In the genomic region with DNA sequence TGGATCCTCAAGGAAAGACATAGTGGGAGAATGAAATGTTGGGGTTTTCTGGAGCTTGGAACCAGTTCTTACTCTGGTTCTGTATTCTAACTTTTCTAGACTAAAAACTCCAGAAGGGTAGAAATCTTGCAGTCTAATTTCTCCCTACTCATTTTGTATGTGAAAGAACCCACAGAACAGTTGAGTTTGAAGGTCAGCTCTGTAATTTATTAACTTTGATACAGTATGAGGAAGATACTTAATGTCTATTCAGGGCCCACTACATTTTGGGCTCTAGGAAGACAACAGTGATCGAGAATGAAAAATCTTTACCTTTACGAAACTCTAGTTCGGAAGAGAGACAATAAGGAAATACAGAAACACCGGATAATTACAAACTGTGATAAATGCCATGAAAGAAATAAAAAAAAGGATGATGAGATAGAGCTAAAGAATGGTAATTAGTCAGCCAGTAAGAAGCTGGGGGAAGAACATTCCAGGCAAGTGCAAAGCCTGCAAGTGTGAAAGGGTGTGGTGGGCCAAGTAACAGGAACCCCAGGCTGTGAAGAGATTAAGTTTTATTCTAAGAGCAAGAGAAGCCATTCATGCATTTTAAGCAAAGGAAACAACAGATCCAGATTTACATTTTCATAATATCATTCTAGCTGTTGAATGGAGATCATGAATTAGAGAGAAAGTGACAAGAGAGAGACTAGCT, we compare ENCODE assay signal across 21 cellular contexts.
DNase-seq lines count a peak whose midpoint lies in the region; ATAC-seq and TF ChIP-seq lines count a peak whose summit lies in the region.
"Had no signal": no experiment of that assay in that cellular context is flagged by ENCODE, and none has a peak within 500 bp of the region (broad histone marks: within the 10 kb centered on the region; RNA-seq: fewer than 3 reads in every experiment).

No MANE protein-coding gene starts in this region.

- no peak overlapping the region for H3K9ac ChIP-seq in SK-N-MC (ENCODE audit: insufficient read length)

- H3K4me1 ChIP-seq in right cardiac atrium (ENCODE audit: control insufficient read depth, insufficient read depth, low read length) = no peaks in the 10 kb centered on the region
- H3K4me1 ChIP-seq: esophagus muscularis mucosa had no signal

- DNase-seq in GM03348 (ENCODE audit: low spot score) (peak; percentile 23), SK-N-MC (ENCODE audit: low read depth, low spot score) (no peak), foreskin fibroblast (peak; percentile 16 to 23), retinal pigment epithelial cell (ENCODE audit: low read depth) (peak; percentile 70), NCI-H446 treated with DMSO at 0.1 percent for 48 hours (lab: John Stamatoyannopoulos, UW) (no peak), right cardiac atrium (no peak), NCI-H2029 (lab: John Stamatoyannopoulos, UW) (no peak)
- DNase-seq: activated CD8-positive, alpha-beta memory T cell treated with anti-CD3 and anti-CD28 coated beads, Interleukin-2, amount 50 U/mL, for 48 hours; activated effector memory CD4-positive, alpha-beta T cell treated with anti-CD3 and anti-CD28 coated beads, Interleukin-2, amount 50 U/mL, for 16 hours; amniotic stem cell; COR-L47; glutamatergic neuron; mucosa of descending colon; NCI-H1417; NCI-H526 treated with DMSO at 0.1 percent for 48 hours; SHP77; spleen; stimulated activated CD4-positive, alpha-beta T cell treated with anti-CD3 and anti-CD28 coated beads, Interleukin-4, amount 100 ng/mL, for 4 hours; trophoblast cell had no signal

- no peak overlapping the region for H3K4me3 ChIP-seq in SK-N-MC
- H3K4me3 ChIP-seq in foreskin fibroblast (ENCODE audit: low read depth in 1 of 2, low read length in 2 of 2) = no peak overlapping the region
- H3K4me3 ChIP-seq in retinal pigment epithelial cell (ENCODE audit: low read length) = no peak overlapping the region
- no peak overlapping the region for H3K4me3 ChIP-seq in right cardiac atrium (ENCODE audit: low read length)
- H3K4me3 ChIP-seq: esophagus muscularis mucosa, mucosa of descending colon, spleen had no signal

- 95% methylated on average over 4 of the region's 4 CpGs for whole genome bisulfite sequencing in right cardiac atrium

- no peak for ATAC-seq in activated T-helper 17 cell treated with anti-CD3 and anti-CD28 coated beads, Interleukin-2, amount 50 U/mL, for 72 hours (replicated peaks)
- no peak for ATAC-seq in right cardiac atrium

- H3K36me3 ChIP-seq in SK-N-MC (ENCODE audit: insufficient read depth, low read length) = no peaks in the 10 kb centered on the region
- H3K36me3 ChIP-seq: esophagus muscularis mucosa, spleen had no signal

- no peak overlapping the region for H3K27ac Mint-ChIP-seq in activated T-helper 17 cell treated with anti-CD3 and anti-CD28 coated beads, Interleukin-2, amount 50 U/mL, for 72 hours

- peaks cover 12% of the 10 kb centered on the region for H3K9me3 Mint-ChIP-seq in activated T-helper 17 cell treated with anti-CD3 and anti-CD28 coated beads, Interleukin-2, amount 50 U/mL, for 72 hours

- peak overlapping the region; percentile 10; the same call in 1 of the 2 replicates for H3K27ac ChIP-seq in SK-N-MC
- H3K27ac ChIP-seq in right cardiac atrium (ENCODE audit: low read length) = no peak overlapping the region
- H3K27ac ChIP-seq: esophagus muscularis mucosa had no signal

- intact Hi-C loops in right cardiac atrium (cut with DNase I) = no loop called here

- no peaks in the 10 kb centered on the region for H3K27me3 Mint-ChIP-seq in activated T-helper 17 cell treated with anti-CD3 and anti-CD28 coated beads, Interleukin-2, amount 50 U/mL, for 72 hours

- H3K9me3 ChIP-seq in SK-N-MC (ENCODE audit: low read depth, low read length) (no peaks in the 10 kb centered on the region), right cardiac atrium (ENCODE audit: control insufficient read depth, low read length) (no peaks in the 10 kb centered on the region)

- H3K4me1 Mint-ChIP-seq in activated T-helper 17 cell treated with anti-CD3 and anti-CD28 coated beads, Interleukin-2, amount 50 U/mL, for 72 hours = peaks cover 10% of the 10 kb centered on the region

- H3K36me3 Mint-ChIP-seq in activated T-helper 17 cell treated with anti-CD3 and anti-CD28 coated beads, Interleukin-2, amount 50 U/mL, for 72 hours (ENCODE audit: low read depth) = no peaks in the 10 kb centered on the region

- no peak overlapping the region for H3K4me3 Mint-ChIP-seq in activated T-helper 17 cell treated with anti-CD3 and anti-CD28 coated beads, Interleukin-2, amount 50 U/mL, for 72 hours

- no peaks in the 10 kb centered on the region for H3K27me3 ChIP-seq in right cardiac atrium (ENCODE audit: control insufficient read depth, insufficient read depth)
- H3K27me3 ChIP-seq: esophagus muscularis mucosa, spleen had no signal

- TF ChIP-seq CTCF in foreskin fibroblast (IDR thresholded peaks at IDR 0.05; ENCODE audit: low read depth, low read length) = no peak
- no peak for TF ChIP-seq CTCF in retinal pigment epithelial cell (conservative IDR thresholded peaks at IDR 0.05; ENCODE audit: low read depth, low read length)

Comparison
In these comparisons a context has a peak if more than half of its experiments do, and no peak if none do; other contexts are left out.
1. DNase-seq: peak in GM03348 (single experiment), foreskin fibroblast (2 of 2) and retinal pigment epithelial cell (single experiment); none in SK-N-MC (single experiment), NCI-H446 treated with DMSO at 0.1 percent for 48 hours (single experiment), right cardiac atrium (0 of 3) and NCI-H2029 (single experiment).